Comparison of ENCODE assay signal across 8 cellular contexts in genomic region chr11:46554205-46555162, GRCh38. TPM values are rescaled to one million over a fixed set of nuclear protein-coding genes. Genes with fewer than 3 reads are reported as not detected.
DNase-seq lines count a peak whose midpoint lies in the region; ATAC-seq and TF ChIP-seq lines count a peak whose summit lies in the region.

No MANE protein-coding gene starts in this region.

- no peak overlapping the region for H3K4me3 ChIP-seq in heart left ventricle
- H3K4me3 ChIP-seq in skeletal muscle tissue (ENCODE audit: low read length in 3 of 3) = peak overlapping the region in 1 of 3 donors; percentile 38

- ATAC-seq in activated naive CD4-positive, alpha-beta T cell treated with anti-CD3 and anti-CD28 coated beads, Interleukin-2, amount 50 U/mL, for 72 hours = no peak
- ATAC-seq in heart left ventricle = peak; percentile 50 to 85 (median 80)

- no peaks in the 10 kb centered on the region for H3K36me3 Mint-ChIP-seq in activated naive CD4-positive, alpha-beta T cell treated with anti-CD3 and anti-CD28 coated beads, Interleukin-2, amount 50 U/mL, for 72 hours

- H3K9ac ChIP-seq in skeletal muscle tissue (ENCODE audit: low read depth in 1 of 3, low read length in 3 of 3) = no peak overlapping the region

- intact Hi-C loops in heart left ventricle (cut with DNase I) = no loop called here

- H3K27me3 ChIP-seq in heart left ventricle = no peaks in the 10 kb centered on the region
- no peaks in the 10 kb centered on the region for H3K27me3 ChIP-seq in skeletal muscle tissue (ENCODE audit: control insufficient read depth in 3 of 3, insufficient read depth in 3 of 3, low read length in 3 of 3)

- no peak for DNase-seq in activated naive CD4-positive, alpha-beta T cell treated with anti-CD3 and anti-CD28 coated beads, Interleukin-2, amount 50 U/mL, for 72 hours (ENCODE audit: low spot score in 2 of 2)
- no peak for DNase-seq in activated naive CD4-positive, alpha-beta T cell treated with anti-CD3 and anti-CD28 coated beads, Interleukin-2, amount 50 U/mL, for 16 hours
- DNase-seq in heart left ventricle (no peak), NCI-H748 treated with DMSO at 0.1 percent for 48 hours (lab: John Stamatoyannopoulos, UW) (no peak), GM13977 (ENCODE audit: low spot score) (no peak), ureter (ENCODE audit: low spot score) (no peak)

- WGBS in heart left ventricle, 4 donors = 50 to 59% (median 58%) methylated on average over 5 of the region's 5 CpGs

- H3K4me1 ChIP-seq in heart left ventricle (peaks cover 11 to 47% (median 29%) of the 10 kb centered on the region in 12 donors), skeletal muscle tissue (ENCODE audit: control insufficient read depth in 3 of 3, insufficient read depth in 3 of 3, low read length in 3 of 3) (peaks cover 14 to 22% (median 21%) of the 10 kb centered on the region in 3 donors)

- in situ Hi-C loops in GM13977 (cut with MboI; ENCODE audit: low pct_unique_long_range_greater_than_20kb, low sequenced_read_pairs, unreplicated experiment) = no loop called here

- TF ChIP-seq CTCF in VCaP (conservative IDR thresholded peaks at IDR 0.05) (no peak), heart left ventricle (IDR thresholded peaks at IDR 0.05) (no peak), GM13977 (IDR thresholded peaks at IDR 0.05; ENCODE audit: extremely low read depth, insufficient read depth, missing control alignments) (no peak)

- no peaks in the 10 kb centered on the region for H3K9me3 Mint-ChIP-seq in activated naive CD4-positive, alpha-beta T cell treated with anti-CD3 and anti-CD28 coated beads, Interleukin-2, amount 50 U/mL, for 72 hours

- H3K27ac ChIP-seq in VCaP = peak overlapping the region; percentile 83
- H3K27ac ChIP-seq in heart left ventricle = peak overlapping the region in 11 of 12 donors; percentile 31 to 79 (median 56)
- H3K27ac ChIP-seq in skeletal muscle tissue (ENCODE audit: low read depth, low read length) = peak overlapping the region; percentile 78

- no peak for TF ChIP-seq POLR2A in heart left ventricle (IDR thresholded peaks at IDR 0.05)

- no peaks in the 10 kb centered on the region for H3K36me3 ChIP-seq in heart left ventricle
- H3K36me3 ChIP-seq in skeletal muscle tissue (ENCODE audit: control insufficient read depth in 3 of 3, insufficient read depth in 3 of 3, low read length in 3 of 3) = no peaks in the 10 kb centered on the region

- H3K9me3 ChIP-seq in heart left ventricle (no peaks in the 10 kb centered on the region), skeletal muscle tissue (ENCODE audit: control insufficient read depth in 3 of 3, low read length in 3 of 3) (no peaks in the 10 kb centered on the region)

- peak overlapping the region; percentile 23 to 41 for H3K27ac Mint-ChIP-seq in activated naive CD4-positive, alpha-beta T cell treated with anti-CD3 and anti-CD28 coated beads, Interleukin-2, amount 50 U/mL, for 72 hours

RNA-seq across cellular contexts. Expression of gene AMBRA1, which starts 39.3 kb away (rescaled TPM):
- total RNA-seq in activated naive CD4-positive, alpha-beta T cell treated with anti-CD3 and anti-CD28 coated beads, Interleukin-2, amount 50 U/mL, for 72 hours = 10 to 100 TPM; 20.9 to 28.5 TPM
- total RNA-seq in heart left ventricle (10 to 100 TPM; 13.3 to 23.5 (median 16.7) TPM), skeletal muscle tissue (17.7 TPM), ureter (56.0 TPM)
- polyA plus RNA-seq in heart left ventricle = 10 to 100 TPM in 1 of 2 donors, 1 to 10 TPM in 1; 5.6 to 11.0 TPM

Comparison
In these comparisons a context has a peak if more than half of its experiments do, and no peak if none do; other contexts are left out.
1. ATAC-seq: peak in heart left ventricle (4 of 4); none in activated naive CD4-positive, alpha-beta T cell treated with anti-CD3 and anti-CD28 coated beads, Interleukin-2, amount 50 U/mL, for 72 hours (0 of 2).
2. Peak in every context shown above with its lines, with median percentiles within 50 percentile points of each other: H3K27ac ChIP-seq.